ENCODE assay signal across 22 cellular contexts in the genomic region with DNA sequence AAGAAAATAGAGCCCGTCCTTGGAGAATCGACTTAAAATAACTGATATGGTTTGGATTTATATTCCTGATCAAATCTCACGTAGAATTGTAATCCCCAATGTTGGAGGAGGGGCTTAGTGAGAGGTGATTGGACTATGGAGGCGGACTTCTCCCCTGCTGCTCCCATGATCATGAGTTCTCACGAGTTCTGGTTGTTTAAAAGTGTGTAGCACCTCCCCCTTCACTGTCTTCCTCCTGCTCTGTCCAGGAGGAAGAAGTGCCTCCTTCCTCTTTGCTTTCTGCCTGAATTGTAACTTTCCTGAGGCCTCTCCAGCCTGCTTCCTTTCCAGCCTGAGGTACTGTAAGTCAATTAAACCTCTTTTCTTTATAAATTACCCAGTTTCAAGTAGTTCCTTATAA.
"Had no signal": no experiment of that assay in that cellular context is flagged by ENCODE, and none has a peak within 500 bp of the region (broad histone marks: within the 10 kb centered on the region; RNA-seq: fewer than 3 reads in every experiment).

No MANE protein-coding gene starts in this region.

- H3K4me3 ChIP-seq: ascending aorta, left ventricle myocardium inferior, right lobe of liver, skin epidermis, tibial nerve had no signal

- H3K27me3 Mint-ChIP-seq: activated naive CD4-positive, alpha-beta T cell treated with anti-CD3 and anti-CD28 coated beads, Interleukin-2, amount 50 U/mL, for 24 hours; natural killer cell treated with Interleukin-12 subunit alpha and Interleukin-12 subunit beta and Interleukin-15 and Interleukin-18, amount 100 ng/mL, for 72 hours; stimulated activated naive CD8-positive, alpha-beta T cell treated with anti-CD3 and anti-CD28 coated beads, Interleukin-15, Interleukin-2, amounts not matched to agents 100 ng/mL and 50 ng/mL, for 24 hours had no signal

- H3K9me3 ChIP-seq: ascending aorta, right lobe of liver, tibial nerve had no signal

- H3K27ac ChIP-seq: ascending aorta, brain microvascular endothelial cell, foreskin keratinocyte, left ventricle myocardium inferior, parathyroid adenoma, right lobe of liver, skin epidermis, tibial nerve, WERI-Rb-1 had no signal

- DNase-seq: activated CD4-positive, alpha-beta T cell treated with anti-CD3 and anti-CD28 coated beads for 1 hour; activated CD4-positive, alpha-beta T cell treated with anti-CD3 and anti-CD28 coated beads, Interleukin-2, amount 50 U/mL, for 1 hour; activated gamma-delta T cell treated with Interleukin-2 at 50 U/mL for 16 hours; activated T-cell treated with anti-CD3 and anti-CD28 coated beads, Interleukin-2, amount 50 U/mL, for 1 hour; brain microvascular endothelial cell; central memory CD4-positive, alpha-beta T cell; dermis blood vessel endothelial cell; effector CD8-positive, alpha-beta T cell; foreskin keratinocyte; left ventricle myocardium inferior; nucleus accumbens; right lobe of liver; stimulated activated CD4-positive, alpha-beta T cell treated with anti-CD3 and anti-CD28 coated beads, Interleukin-1b, Interleukin-23, amount 100 ng/mL, for 48 hours; substantia nigra; WERI-Rb-1 had no signal

- H3K9me3 Mint-ChIP-seq: natural killer cell treated with Interleukin-12 subunit alpha and Interleukin-12 subunit beta and Interleukin-15 and Interleukin-18, amount 100 ng/mL, for 72 hours had no signal

- ATAC-seq: foreskin keratinocyte; natural killer cell treated with Interleukin-12 subunit alpha and Interleukin-12 subunit beta and Interleukin-15 and Interleukin-18, amount 100 ng/mL, for 72 hours; right lobe of liver had no signal

- H3K79me2 ChIP-seq: parathyroid adenoma had no signal

- H3K36me3 ChIP-seq: ascending aorta, brain microvascular endothelial cell, left ventricle myocardium inferior, right lobe of liver, tibial nerve, WERI-Rb-1 had no signal

- H2AFZ ChIP-seq: parathyroid adenoma had no signal

- H3K27me3 ChIP-seq: ascending aorta, brain microvascular endothelial cell, foreskin keratinocyte, right lobe of liver, tibial nerve had no signal

- H3K27ac Mint-ChIP-seq: activated naive CD4-positive, alpha-beta T cell treated with anti-CD3 and anti-CD28 coated beads, Interleukin-2, amount 50 U/mL, for 24 hours; natural killer cell treated with Interleukin-12 subunit alpha and Interleukin-12 subunit beta and Interleukin-15 and Interleukin-18, amount 100 ng/mL, for 72 hours; stimulated activated naive CD8-positive, alpha-beta T cell treated with anti-CD3 and anti-CD28 coated beads, Interleukin-15, Interleukin-2, amounts not matched to agents 100 ng/mL and 50 ng/mL, for 24 hours had no signal

- H3K36me3 Mint-ChIP-seq: activated naive CD4-positive, alpha-beta T cell treated with anti-CD3 and anti-CD28 coated beads, Interleukin-2, amount 50 U/mL, for 24 hours had no signal

- H3K9ac ChIP-seq: parathyroid adenoma had no signal

- H3K4me1 ChIP-seq: ascending aorta, foreskin keratinocyte, left ventricle myocardium inferior, parathyroid adenoma, right lobe of liver, tibial nerve had no signal

- H3K4me3 Mint-ChIP-seq: activated naive CD4-positive, alpha-beta T cell treated with anti-CD3 and anti-CD28 coated beads, Interleukin-2, amount 50 U/mL, for 24 hours; natural killer cell treated with Interleukin-12 subunit alpha and Interleukin-12 subunit beta and Interleukin-15 and Interleukin-18, amount 100 ng/mL, for 72 hours; stimulated activated naive CD8-positive, alpha-beta T cell treated with anti-CD3 and anti-CD28 coated beads, Interleukin-15, Interleukin-2, amounts not matched to agents 100 ng/mL and 50 ng/mL, for 24 hours had no signal

- H3K4me1 Mint-ChIP-seq: activated naive CD4-positive, alpha-beta T cell treated with anti-CD3 and anti-CD28 coated beads, Interleukin-2, amount 50 U/mL, for 24 hours had no signal
